Comparison of ENCODE assay signal across 1 cellular context in the genomic region with DNA sequence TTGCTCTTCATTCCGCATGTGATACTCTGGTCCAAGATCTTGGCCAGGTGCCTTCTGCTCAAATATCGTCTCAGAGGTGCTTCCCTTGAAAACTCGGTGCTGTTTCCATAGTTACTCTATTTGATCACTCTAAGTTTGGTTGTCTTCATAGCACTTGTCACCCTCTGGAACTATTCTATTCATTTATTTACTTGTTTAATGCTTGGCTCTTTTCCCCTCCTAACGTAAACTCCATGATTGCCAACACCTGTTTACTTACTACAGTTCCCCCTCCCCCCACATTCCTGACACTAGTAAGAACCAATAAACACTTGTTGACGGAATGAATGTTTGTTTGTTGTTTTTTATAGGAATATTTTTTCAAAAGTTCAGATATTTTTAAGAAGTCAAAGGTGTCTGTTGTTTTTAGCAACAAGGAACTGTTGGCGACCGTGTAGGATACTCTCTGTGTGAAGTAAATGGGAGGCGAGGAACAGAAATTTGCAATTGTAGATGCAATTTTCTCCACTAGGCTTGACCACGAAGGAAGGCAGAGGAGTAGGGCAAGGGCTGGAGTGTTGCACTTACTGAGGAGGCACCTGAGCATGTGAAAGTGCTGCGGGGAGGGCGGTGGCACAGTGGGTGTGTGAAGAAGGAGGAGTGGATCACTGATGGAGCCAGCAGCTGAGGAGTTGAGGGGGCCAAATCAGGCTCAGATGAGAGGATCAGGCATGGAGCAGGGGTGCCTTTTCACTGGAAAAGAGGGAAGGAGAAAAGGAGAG.
A peak's percentile ranks its signal among the peaks of the same experiment; 100 is the strongest.
TF ChIP-seq lines count a peak whose summit lies in the region.

No MANE protein-coding gene starts in this region.

TF ChIP-seq in K562, 482 proteins besides CTCF, POLR2A, EP300 and RAD21:
- TF ChIP-seq SMAD3 (CRISPR knock-in tag; conservative IDR thresholded peaks at IDR 0.05) = no peak
- TF ChIP-seq RFX1 (IDR thresholded peaks at IDR 0.05) = peak; percentile 25; the same call in 1 of the 2 replicates
- TF ChIP-seq DDX20 (tag; IDR thresholded peaks at IDR 0.05; ENCODE audit: low read depth) = no peak
